Comparison of ENCODE assay signal across 1 cellular context in the genomic region with DNA sequence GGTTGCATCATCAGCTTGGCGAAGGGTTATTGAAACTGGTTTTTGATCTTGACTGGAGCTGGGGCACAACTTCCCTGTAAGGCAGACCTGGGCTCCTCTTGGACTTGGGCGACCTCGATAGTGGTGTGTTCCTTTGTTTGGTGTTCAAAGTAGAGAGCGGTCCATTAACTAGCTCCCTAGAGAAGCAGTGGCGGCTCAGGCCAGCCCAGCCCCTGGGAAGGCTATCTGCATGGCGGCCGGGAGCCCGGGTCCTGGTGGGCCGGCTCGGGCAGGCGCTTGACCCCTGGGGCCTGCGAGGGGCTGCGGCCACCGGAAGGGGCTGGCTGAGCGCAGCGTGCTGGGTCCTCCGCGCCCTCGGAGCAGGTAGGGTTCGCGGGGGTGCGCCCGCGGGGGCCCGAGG.
A peak's percentile ranks its signal among the peaks of the same experiment; 100 is the strongest.
TF ChIP-seq lines count a peak whose summit lies in the region.
"Not testable (repeated sequence)": the region's sequence is repeated elsewhere in the genome, so short reads cannot be mapped to it uniquely, and the experiment has no call there.

No MANE protein-coding gene starts in this region.

TF ChIP-seq in HepG2, 621 proteins besides CTCF, POLR2A, EP300 and RAD21:
- TF ChIP-seq TAF1 (CRISPR knock-in tag; IDR thresholded peaks at IDR 0.05) (0 out of 2 replicates have a peak, but pooled peaks have one; percentile 26), NR2F6 (CRISPR knock-in tag; IDR thresholded peaks at IDR 0.05) (peak; percentile 34; the same call in 1 of the 2 replicates), GABPB1 (CRISPR knock-in tag; IDR thresholded peaks at IDR 0.05) (0 out of 2 replicates have a peak, but pooled peaks have one; percentile 35), PHF8 (CRISPR knock-in tag; IDR thresholded peaks at IDR 0.05) (0 out of 2 replicates have a peak, but pooled peaks have one; percentile 34), ZFY (CRISPR knock-in tag; IDR thresholded peaks at IDR 0.05) (peak; percentile 32; the same call in 1 of the 2 replicates), SAP130 (CRISPR knock-in tag; IDR thresholded peaks at IDR 0.05; ENCODE audit: low read depth) (peak; percentile 33; the same call in 1 of the 2 replicates), HNF4A (CRISPR knock-in tag; IDR thresholded peaks at IDR 0.05) (peak; percentile 22; the same call in 1 of the 2 replicates)
- TF ChIP-seq NR2F6 (IDR thresholded peaks at IDR 0.05), result not testable (repeated sequence)
